14 cellular contexts compared by ENCODE assay signal in the genomic region with DNA sequence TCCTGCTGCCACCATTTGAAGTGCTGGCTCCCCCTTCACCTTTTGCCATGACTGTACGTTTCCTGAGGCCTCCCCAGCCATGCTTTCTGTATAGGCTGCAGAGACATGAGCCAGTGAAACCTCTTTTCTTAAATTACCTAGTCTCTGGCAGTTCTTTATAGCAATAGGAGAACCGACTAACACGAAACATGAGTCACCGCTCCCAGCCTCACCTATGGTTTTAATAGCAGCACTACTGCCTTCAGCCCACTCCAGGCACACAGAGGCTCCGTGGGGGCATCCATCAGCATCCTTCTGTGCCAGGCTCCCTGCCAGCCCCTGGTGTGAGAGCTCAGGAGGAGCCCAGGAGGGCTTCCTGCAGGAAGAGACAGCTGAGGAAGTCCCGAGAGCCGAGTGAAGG.
"Had no signal": no experiment of that assay in that cellular context is flagged by ENCODE, and none has a peak within 500 bp of the region (broad histone marks: within the 10 kb centered on the region; RNA-seq: fewer than 3 reads in every experiment).

No MANE protein-coding gene starts in this region.

- H3K36me3 ChIP-seq: adrenal gland, ovary, transverse colon had no signal

- ATAC-seq: stimulated activated memory B cell treated with anti-CD40 and anti-IgM and Interleukin-4, amounts not matched to agents 10 μg/mL and 1 μg/mL and 100 μg/mL, for 72 hours had no signal

- H3K27me3 ChIP-seq: adrenal gland, ovary, transverse colon had no signal

- H3K4me3 Mint-ChIP-seq: activated T-cell treated with anti-CD3 and anti-CD28 coated beads, Interleukin-2, amount 50 U/mL, for 24 hours; stimulated activated memory B cell treated with anti-CD40 and anti-IgM and Interleukin-4, amounts not matched to agents 10 μg/mL and 1 μg/mL and 100 μg/mL, for 72 hours; T-helper 1 cell treated with Interleukin-12 subunit alpha and Interleukin-12 subunit beta and Interleukin-4 antibody, amounts not matched to agents 30 μg/mL and 1 μg/mL, for 36 hours had no signal

- H3K9me3 Mint-ChIP-seq: stimulated activated memory B cell treated with anti-CD40 and anti-IgM and Interleukin-4, amounts not matched to agents 10 μg/mL and 1 μg/mL and 100 μg/mL, for 72 hours had no signal

- H3K36me3 Mint-ChIP-seq: stimulated activated memory B cell treated with anti-CD40 and anti-IgM and Interleukin-4, amounts not matched to agents 10 μg/mL and 1 μg/mL and 100 μg/mL, for 72 hours had no signal

- DNase-seq: activated CD4-positive, alpha-beta T cell treated with anti-CD3 and anti-CD28 coated beads, Interleukin-2, amount 50 U/mL, for 1 hour; activated gamma-delta T cell treated with Interleukin-2 at 50 U/mL for 16 hours; activated T-cell treated with anti-CD3 and anti-CD28 coated beads, Interleukin-2, amount 50 U/mL, for 24 hours; adrenal gland; central memory CD4-positive, alpha-beta T cell; effector CD4-positive, alpha-beta T cell; hippocampal formation; ovary; retina; substantia nigra; transverse colon had no signal

- H3K27ac ChIP-seq: adrenal gland, coronary artery, ovary, transverse colon had no signal

- H3K4me3 ChIP-seq: adrenal gland, coronary artery, ovary, transverse colon had no signal

- H3K27me3 Mint-ChIP-seq: activated T-cell treated with anti-CD3 and anti-CD28 coated beads, Interleukin-2, amount 50 U/mL, for 24 hours; stimulated activated memory B cell treated with anti-CD40 and anti-IgM and Interleukin-4, amounts not matched to agents 10 μg/mL and 1 μg/mL and 100 μg/mL, for 72 hours had no signal

- H3K9me3 ChIP-seq: adrenal gland, ovary, transverse colon had no signal

- H3K27ac Mint-ChIP-seq: activated T-cell treated with anti-CD3 and anti-CD28 coated beads, Interleukin-2, amount 50 U/mL, for 24 hours; stimulated activated memory B cell treated with anti-CD40 and anti-IgM and Interleukin-4, amounts not matched to agents 10 μg/mL and 1 μg/mL and 100 μg/mL, for 72 hours; T-helper 1 cell treated with Interleukin-12 subunit alpha and Interleukin-12 subunit beta and Interleukin-4 antibody, amounts not matched to agents 30 μg/mL and 1 μg/mL, for 36 hours had no signal
